Comparison of ENCODE assay signal across 9 cellular contexts in genomic region chr9:122827759-122828090, GRCh38. TPM values are rescaled to one million over a fixed set of nuclear protein-coding genes. Genes with fewer than 3 reads are reported as not detected.
DNase-seq lines count a peak whose midpoint lies in the region; ATAC-seq and TF ChIP-seq lines count a peak whose summit lies in the region.
"Had no signal": no experiment of that assay in that cellular context is flagged by ENCODE, and none has a peak within 500 bp of the region (broad histone marks: within the 10 kb centered on the region; RNA-seq: fewer than 3 reads in every experiment).

No MANE protein-coding gene starts in this region.

- H2AFZ ChIP-seq in Karpas-422 (ENCODE audit: low read length), result no peak overlapping the region

- TF ChIP-seq EP300 in tibial nerve (IDR thresholded peaks at IDR 0.05), result no peak

- no peak for TF ChIP-seq RAD21 in liver (IDR thresholded peaks at IDR 0.05)

- no peaks in the 10 kb centered on the region for H3K9me2 ChIP-seq in Karpas-422 (replicated peaks; ENCODE audit: insufficient read depth, low read length)

- no peak for TF ChIP-seq CTCF in cardiac fibroblast (IDR thresholded peaks at IDR 0.05; ENCODE audit: low read depth, low read length)
- TF ChIP-seq CTCF in liver (IDR thresholded peaks at IDR 0.05; ENCODE audit: low read depth, low read length, missing input control), result no peak
- TF ChIP-seq CTCF in tibial nerve (IDR thresholded peaks at IDR 0.05), result no peak

- H3K27ac ChIP-seq in Karpas-422 (ENCODE audit: low read length) (peak overlapping the region; percentile 85), liver (ENCODE audit: low read depth in 1 of 2, low read length in 2 of 2) (peak overlapping the region; percentile 87 to 94), tibial nerve (peak overlapping the region; percentile 90 to 99 (median 94))

- H3K4me3 ChIP-seq in Karpas-422 (ENCODE audit: low read length), result peak overlapping the region; percentile 94
- H3K4me3 ChIP-seq in cardiac fibroblast (replicated peaks in 1 of 2; ENCODE audit: low read depth in 2 of 2, low read length in 2 of 2), result peak overlapping the region; percentile 68 to 93
- peak overlapping the region; percentile 83 to 98 (median 95) for H3K4me3 ChIP-seq in liver (ENCODE audit: low read depth in 1 of 3, low read length in 3 of 3)
- peak overlapping the region; percentile 75 to 96 (median 86) for H3K4me3 ChIP-seq in tibial nerve

- ATAC-seq in GM21737 (IDR thresholded peaks at IDR 0.05; ENCODE audit: unreplicated experiment), result peak; percentile 20

- peaks cover 18% of the 10 kb centered on the region; the same call in 1 of the 2 replicates for H3K36me3 ChIP-seq in Karpas-422 (ENCODE audit: insufficient read depth, low read length)
- peaks cover 0 to 4% (median 0%) of the 10 kb centered on the region in 4 donors for H3K36me3 ChIP-seq in liver (ENCODE audit: control insufficient read depth in 4 of 4, insufficient read depth in 3 of 4, low read depth in 1 of 4, low read length in 3 of 4)
- peaks cover 0 to 18% (median 0%) of the 10 kb centered on the region in 3 donors for H3K36me3 ChIP-seq in tibial nerve

- H3K9ac ChIP-seq in Karpas-422 (ENCODE audit: low read length), result peak overlapping the region; percentile 98
- peak overlapping the region; percentile 23 to 73 for H3K9ac ChIP-seq in liver (ENCODE audit: low read depth in 1 of 2, low read length in 2 of 2)

- WGBS in liver, result 3% methylated on average over 8 of the region's 8 CpGs
- 0% methylated on average over 8 of the region's 8 CpGs for WGBS in tibial nerve, 2 donors

- H3K27me3 ChIP-seq in Karpas-422 (ENCODE audit: low read length) (no peaks in the 10 kb centered on the region), liver (ENCODE audit: control insufficient read depth in 4 of 4, insufficient read depth in 4 of 4, low read length in 3 of 4) (no peaks in the 10 kb centered on the region), tibial nerve (no peaks in the 10 kb centered on the region)

- TF ChIP-seq POLR2A in tibial nerve (IDR thresholded peaks at IDR 0.05), result no peak

- no peaks in the 10 kb centered on the region for H3K9me3 ChIP-seq in Karpas-422 (ENCODE audit: low read length)
- no peaks in the 10 kb centered on the region for H3K9me3 ChIP-seq in liver (ENCODE audit: control insufficient read depth in 4 of 4, low read length in 3 of 4)
- no peaks in the 10 kb centered on the region for H3K9me3 ChIP-seq in tibial nerve

- H3K79me2 ChIP-seq in Karpas-422 (ENCODE audit: low read length), result peaks cover 48% of the 10 kb centered on the region

- H3K4me1 ChIP-seq in Karpas-422 (ENCODE audit: low read length) (peaks cover 26% of the 10 kb centered on the region), liver (ENCODE audit: control insufficient read depth in 4 of 4, insufficient read depth in 4 of 4, low read length in 3 of 4) (peaks cover 5 to 19% (median 13%) of the 10 kb centered on the region in 4 donors), tibial nerve (peaks cover 0 to 29% (median 18%) of the 10 kb centered on the region in 4 donors)

- peaks cover 9% of the 10 kb centered on the region; the same call in 1 of the 2 replicates for H4K20me1 ChIP-seq in Karpas-422 (ENCODE audit: insufficient read depth, low read depth, low read length)

- peak; percentile 67 for DNase-seq in ELF-1 (ENCODE audit: low read depth, low spot score)
- DNase-seq in Karpas-422, result peak; percentile 46
- peak; percentile 41 to 53 for DNase-seq in cardiac fibroblast (ENCODE audit: low read depth in 2 of 2)
- DNase-seq in tibial nerve (ENCODE audit: low spot score in 2 of 2), result no peak
- DNase-seq in central memory CD4-positive, alpha-beta T cell, result no peak
- DNase-seq in NCI-H187 (lab: John Stamatoyannopoulos, UW), result no peak

- peak overlapping the region; percentile 95 for H3K4me2 ChIP-seq in Karpas-422 (ENCODE audit: low read depth, low read length, poor library complexity, severe bottlenecking)

TF ChIP-seq in liver, 16 proteins besides CTCF, POLR2A, EP300 and RAD21:
- TF ChIP-seq FOXA1 (IDR thresholded peaks at IDR 0.05) (no peak), JUND (IDR thresholded peaks at IDR 0.05) (no peak), RXRA (IDR thresholded peaks at IDR 0.05) (no peak), HNF4G (IDR thresholded peaks at IDR 0.05) (no peak), TAF1 (conservative IDR thresholded peaks at IDR 0.05) (no peak), YY1 (IDR thresholded peaks at IDR 0.05) (no peak), HNF4A (conservative IDR thresholded peaks at IDR 0.05) (no peak), FOXA2 (IDR thresholded peaks at IDR 0.05) (no peak), SP1 (IDR thresholded peaks at IDR 0.05) (no peak), MAX (IDR thresholded peaks at IDR 0.05) (no peak), GABPA (IDR thresholded peaks at IDR 0.05 in 1 of 2, conservative IDR thresholded peaks at IDR 0.05 in 1 of 2) (no peak), ATF3 (IDR thresholded peaks at IDR 0.05) (no peak), EGR1 (IDR thresholded peaks at IDR 0.05; ENCODE audit: low read depth in 2 of 2) (no peak)
- TF ChIP-seq, protein P1, sequence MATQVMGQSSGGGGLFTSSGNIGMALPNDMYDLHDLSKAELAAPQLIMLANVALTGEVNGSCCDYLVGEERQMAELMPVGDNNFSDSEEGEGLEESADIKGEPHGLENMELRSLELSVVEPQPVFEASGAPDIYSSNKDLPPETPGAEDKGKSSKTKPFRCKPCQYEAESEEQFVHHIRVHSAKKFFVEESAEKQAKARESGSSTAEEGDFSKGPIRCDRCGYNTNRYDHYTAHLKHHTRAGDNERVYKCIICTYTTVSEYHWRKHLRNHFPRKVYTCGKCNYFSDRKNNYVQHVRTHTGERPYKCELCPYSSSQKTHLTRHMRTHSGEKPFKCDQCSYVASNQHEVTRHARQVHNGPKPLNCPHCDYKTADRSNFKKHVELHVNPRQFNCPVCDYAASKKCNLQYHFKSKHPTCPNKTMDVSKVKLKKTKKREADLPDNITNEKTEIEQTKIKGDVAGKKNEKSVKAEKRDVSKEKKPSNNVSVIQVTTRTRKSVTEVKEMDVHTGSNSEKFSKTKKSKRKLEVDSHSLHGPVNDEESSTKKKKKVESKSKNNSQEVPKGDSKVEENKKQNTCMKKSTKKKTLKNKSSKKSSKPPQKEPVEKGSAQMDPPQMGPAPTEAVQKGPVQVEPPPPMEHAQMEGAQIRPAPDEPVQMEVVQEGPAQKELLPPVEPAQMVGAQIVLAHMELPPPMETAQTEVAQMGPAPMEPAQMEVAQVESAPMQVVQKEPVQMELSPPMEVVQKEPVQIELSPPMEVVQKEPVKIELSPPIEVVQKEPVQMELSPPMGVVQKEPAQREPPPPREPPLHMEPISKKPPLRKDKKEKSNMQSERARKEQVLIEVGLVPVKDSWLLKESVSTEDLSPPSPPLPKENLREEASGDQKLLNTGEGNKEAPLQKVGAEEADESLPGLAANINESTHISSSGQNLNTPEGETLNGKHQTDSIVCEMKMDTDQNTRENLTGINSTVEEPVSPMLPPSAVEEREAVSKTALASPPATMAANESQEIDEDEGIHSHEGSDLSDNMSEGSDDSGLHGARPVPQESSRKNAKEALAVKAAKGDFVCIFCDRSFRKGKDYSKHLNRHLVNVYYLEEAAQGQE (IDR thresholded peaks at IDR 0.05), result no peak
- TF ChIP-seq, protein P2, sequence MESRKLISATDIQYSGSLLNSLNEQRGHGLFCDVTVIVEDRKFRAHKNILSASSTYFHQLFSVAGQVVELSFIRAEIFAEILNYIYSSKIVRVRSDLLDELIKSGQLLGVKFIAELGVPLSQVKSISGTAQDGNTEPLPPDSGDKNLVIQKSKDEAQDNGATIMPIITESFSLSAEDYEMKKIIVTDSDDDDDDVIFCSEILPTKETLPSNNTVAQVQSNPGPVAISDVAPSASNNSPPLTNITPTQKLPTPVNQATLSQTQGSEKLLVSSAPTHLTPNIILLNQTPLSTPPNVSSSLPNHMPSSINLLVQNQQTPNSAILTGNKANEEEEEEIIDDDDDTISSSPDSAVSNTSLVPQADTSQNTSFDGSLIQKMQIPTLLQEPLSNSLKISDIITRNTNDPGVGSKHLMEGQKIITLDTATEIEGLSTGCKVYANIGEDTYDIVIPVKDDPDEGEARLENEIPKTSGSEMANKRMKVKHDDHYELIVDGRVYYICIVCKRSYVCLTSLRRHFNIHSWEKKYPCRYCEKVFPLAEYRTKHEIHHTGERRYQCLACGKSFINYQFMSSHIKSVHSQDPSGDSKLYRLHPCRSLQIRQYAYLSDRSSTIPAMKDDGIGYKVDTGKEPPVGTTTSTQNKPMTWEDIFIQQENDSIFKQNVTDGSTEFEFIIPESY (IDR thresholded peaks at IDR 0.05), result no peak

RNA-seq across cellular contexts. Expression of gene PDCL, which starts 0.7 kb away (rescaled TPM):
- 10.0 and 15.1 TPM in 2 replicates for total RNA-seq in Karpas-422 (2014; rRNA removed; shearing (Covaris generic); ENCODE audit: low replicate concordance)
- total RNA-seq in liver (10 to 100 TPM in 1 of 2 donors, 1 to 10 TPM in 1; 6.9 to 15.2 TPM), tibial nerve (10 to 100 TPM; 18.3 to 23.7 (median 21.4) TPM)
- polyA plus RNA-seq in liver, result 1 to 10 TPM; 3.0 to 3.8 TPM

RNA-seq across cellular contexts. Expression of gene OR1K1, which starts 27.8 kb away (rescaled TPM):
- total RNA-seq in Karpas-422 (2014; rRNA removed; shearing (Covaris generic); ENCODE audit: low replicate concordance), result not detected in 2 replicates
- total RNA-seq in liver (not detected), tibial nerve (not detected)
- polyA plus RNA-seq in liver, result not detected
- total RNA-seq: activated CD8-positive, alpha-beta memory T cell treated with anti-CD3 and anti-CD28 coated beads for 36 hours had no signal

RNA-seq across cellular contexts. Expression of gene OR5C1, which starts 39.0 kb away (rescaled TPM):
- total RNA-seq in Karpas-422 (2014; rRNA removed; shearing (Covaris generic); ENCODE audit: low replicate concordance), result not detected in 2 replicates
- total RNA-seq in liver (not detected), tibial nerve (not detected)
- not detected for polyA plus RNA-seq in liver
- total RNA-seq: activated CD8-positive, alpha-beta memory T cell treated with anti-CD3 and anti-CD28 coated beads for 36 hours had no signal

Comparison
In these comparisons a context has a peak if more than half of its experiments do, and no peak if none do; other contexts are left out.
1. DNase-seq: peak in ELF-1 (single experiment), Karpas-422 (single experiment) and cardiac fibroblast (2 of 2); none in tibial nerve (0 of 2), central memory CD4-positive, alpha-beta T cell (single experiment) and NCI-H187 (0 of 2).
2. Peak in every context shown above with its lines, with median percentiles within 50 percentile points of each other: H3K27ac ChIP-seq and H3K4me3 ChIP-seq.